8 cellular contexts compared by ENCODE assay signal in genomic region chr16:74666010-74666421, GRCh38. TPM values are rescaled to one million over a fixed set of nuclear protein-coding genes. Genes with fewer than 3 reads are reported as not detected.
DNase-seq lines count a peak whose midpoint lies in the region; ATAC-seq and TF ChIP-seq lines count a peak whose summit lies in the region.

No MANE protein-coding gene starts in this region.

- DNase-seq in left ventricle myocardium inferior, result no peak
- no peak for DNase-seq in Right ventricle myocardium superior
- no peak for DNase-seq in breast epithelium (ENCODE audit: low spot score in 2 of 2)
- DNase-seq in vagina (ENCODE audit: extremely low spot score in 2 of 2), result no peak
- DNase-seq in DMS 273 treated with DMSO at 0.1 percent for 48 hours (lab: John Stamatoyannopoulos, UW), result no peak
- DNase-seq in UCSD-AML1 (lab: John Stamatoyannopoulos, UW; ENCODE audit: unreplicated experiment), result no peak

- TF ChIP-seq CTCF in left ventricle myocardium inferior (IDR thresholded peaks at IDR 0.05; ENCODE audit: borderline replicate concordance) (no peak), breast epithelium (IDR thresholded peaks at IDR 0.05) (no peak), vagina (IDR thresholded peaks at IDR 0.05) (no peak)

- WGBS in mesodermal cell (ENCODE audit: insufficient coverage in 2 of 2), 2 experiments, result 0% methylated on average over 6 of the region's 8 CpGs

- H3K27me3 ChIP-seq in left ventricle myocardium inferior (ENCODE audit: low read depth), result no peaks in the 10 kb centered on the region
- no peaks in the 10 kb centered on the region for H3K27me3 ChIP-seq in breast epithelium
- no peaks in the 10 kb centered on the region for H3K27me3 ChIP-seq in vagina

- TF ChIP-seq POLR2A in breast epithelium (IDR thresholded peaks at IDR 0.05) (no peak), vagina (IDR thresholded peaks at IDR 0.05) (no peak)

- H3K27ac ChIP-seq in left ventricle myocardium inferior (replicated peaks) (peak overlapping the region; percentile 74), breast epithelium (peak overlapping the region; percentile 74), mesodermal cell (ENCODE audit: low read depth, low read length, severe bottlenecking) (peak overlapping the region; percentile 78), vagina (peak overlapping the region; percentile 71)

- H3K36me3 ChIP-seq in left ventricle myocardium inferior (peaks cover 35% of the 10 kb centered on the region), breast epithelium (no peaks in the 10 kb centered on the region), mesodermal cell (ENCODE audit: control insufficient read depth, insufficient read depth, low read length) (peaks cover 42% of the 10 kb centered on the region), vagina (peaks cover 0 to 17% of the 10 kb centered on the region in 2 donors)

- H3K4me3 ChIP-seq in left ventricle myocardium inferior (peak overlapping the region; percentile 88), breast epithelium (peak overlapping the region; percentile 90 to 95 (median 91)), mesodermal cell (ENCODE audit: extremely low read depth, insufficient read depth, low read length, poor library complexity, severe bottlenecking) (peak overlapping the region; percentile 97), vagina (peak overlapping the region; percentile 71 to 97)

- ATAC-seq in Right ventricle myocardium superior (ENCODE audit: poor library complexity) (no peak), GM19463 (IDR thresholded peaks at IDR 0.05; ENCODE audit: unreplicated experiment) (no peak)

- intact Hi-C loops in left ventricle myocardium inferior (cut with micrococcal nuclease) (no loop called here), Right ventricle myocardium superior (cut with DNase I) (no loop called here), breast epithelium (cut with DNase I; ENCODE audit: low total_unique reads) (no loop called here), vagina (cut with DNase I) (no loop called here)

- H3K9me3 ChIP-seq in left ventricle myocardium inferior (replicated peaks) (no peaks in the 10 kb centered on the region), breast epithelium (no peaks in the 10 kb centered on the region), mesodermal cell (ENCODE audit: control insufficient read depth, low read length) (no peaks in the 10 kb centered on the region), vagina (no peaks in the 10 kb centered on the region)

- peaks cover 22% of the 10 kb centered on the region for H3K4me1 ChIP-seq in left ventricle myocardium inferior
- H3K4me1 ChIP-seq in breast epithelium, result peaks cover 0 to 4% of the 10 kb centered on the region in 2 donors
- H3K4me1 ChIP-seq in mesodermal cell (ENCODE audit: control insufficient read depth, insufficient read depth, low read length, poor library complexity, severe bottlenecking), result peaks cover 3% of the 10 kb centered on the region
- H3K4me1 ChIP-seq in vagina, result peaks cover 18% of the 10 kb centered on the region

RNA-seq across cellular contexts. Expression of gene RFWD3, which starts 0.7 kb away (rescaled TPM):
- total RNA-seq in left ventricle myocardium inferior (5.9 TPM), Right ventricle myocardium superior (4.4 TPM), breast epithelium (10 to 100 TPM; 11.0 to 23.6 (median 18.7) TPM), vagina (36.3 TPM)
- 32.1 TPM for polyA plus RNA-seq in mesodermal cell (2013, experiment 1 of 2)
- polyA plus RNA-seq in mesodermal cell (2013, experiment 2 of 2), result 29.2 TPM

RNA-seq across cellular contexts. Expression of gene MLKL, which starts 34.6 kb away (rescaled TPM):
- total RNA-seq in left ventricle myocardium inferior (3.2 TPM), Right ventricle myocardium superior (3.0 TPM), breast epithelium (10 to 100 TPM; 13.3 to 22.6 (median 14.9) TPM), vagina (40.0 TPM)
- 6.2 TPM for polyA plus RNA-seq in mesodermal cell (2013, experiment 1 of 2)
- 7.1 TPM for polyA plus RNA-seq in mesodermal cell (2013, experiment 2 of 2)

RNA-seq across cellular contexts. Expression of gene GLG1, which starts 59.1 kb away (rescaled TPM):
- 72.7 TPM for total RNA-seq in left ventricle myocardium inferior
- total RNA-seq in Right ventricle myocardium superior, result 62.4 TPM
- 100 to 1,000 TPM; 116 to 197 (median 123) TPM for total RNA-seq in breast epithelium
- polyA plus RNA-seq in mesodermal cell (2013, experiment 1 of 2), result 118 TPM
- polyA plus RNA-seq in mesodermal cell (2013, experiment 2 of 2), result 106 TPM
- total RNA-seq in vagina, result 76.9 TPM
